In genomic region chr10:43386549-43386948, GRCh38 we compare ENCODE assay signal across 2 cellular contexts.
TF ChIP-seq lines count a peak whose summit lies in the region.

No MANE protein-coding gene starts in this region.

TF ChIP-seq in WTC11, 78 proteins besides CTCF, POLR2A, EP300 and RAD21:
- TF ChIP-seq, protein P1, sequence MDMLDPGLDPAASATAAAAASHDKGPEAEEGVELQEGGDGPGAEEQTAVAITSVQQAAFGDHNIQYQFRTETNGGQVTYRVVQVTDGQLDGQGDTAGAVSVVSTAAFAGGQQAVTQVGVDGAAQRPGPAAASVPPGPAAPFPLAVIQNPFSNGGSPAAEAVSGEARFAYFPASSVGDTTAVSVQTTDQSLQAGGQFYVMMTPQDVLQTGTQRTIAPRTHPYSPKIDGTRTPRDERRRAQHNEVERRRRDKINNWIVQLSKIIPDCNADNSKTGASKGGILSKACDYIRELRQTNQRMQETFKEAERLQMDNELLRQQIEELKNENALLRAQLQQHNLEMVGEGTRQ (CRISPR knock-in tag; IDR thresholded peaks at IDR 0.05) = no peak
- no peak for TF ChIP-seq MYBL2 (CRISPR knock-in tag; IDR thresholded peaks at IDR 0.05)
- TF ChIP-seq SMAD4 (CRISPR knock-in tag; IDR thresholded peaks at IDR 0.05) = no peak
- no peak for TF ChIP-seq SP1 (CRISPR knock-in tag; conservative IDR thresholded peaks at IDR 0.05)
- no peak for TF ChIP-seq CREB1 (CRISPR knock-in tag; IDR thresholded peaks at IDR 0.05)
- no peak for TF ChIP-seq ZNF396 (CRISPR knock-in tag; IDR thresholded peaks at IDR 0.05; ENCODE audit: borderline replicate concordance)
- TF ChIP-seq, protein P2, sequence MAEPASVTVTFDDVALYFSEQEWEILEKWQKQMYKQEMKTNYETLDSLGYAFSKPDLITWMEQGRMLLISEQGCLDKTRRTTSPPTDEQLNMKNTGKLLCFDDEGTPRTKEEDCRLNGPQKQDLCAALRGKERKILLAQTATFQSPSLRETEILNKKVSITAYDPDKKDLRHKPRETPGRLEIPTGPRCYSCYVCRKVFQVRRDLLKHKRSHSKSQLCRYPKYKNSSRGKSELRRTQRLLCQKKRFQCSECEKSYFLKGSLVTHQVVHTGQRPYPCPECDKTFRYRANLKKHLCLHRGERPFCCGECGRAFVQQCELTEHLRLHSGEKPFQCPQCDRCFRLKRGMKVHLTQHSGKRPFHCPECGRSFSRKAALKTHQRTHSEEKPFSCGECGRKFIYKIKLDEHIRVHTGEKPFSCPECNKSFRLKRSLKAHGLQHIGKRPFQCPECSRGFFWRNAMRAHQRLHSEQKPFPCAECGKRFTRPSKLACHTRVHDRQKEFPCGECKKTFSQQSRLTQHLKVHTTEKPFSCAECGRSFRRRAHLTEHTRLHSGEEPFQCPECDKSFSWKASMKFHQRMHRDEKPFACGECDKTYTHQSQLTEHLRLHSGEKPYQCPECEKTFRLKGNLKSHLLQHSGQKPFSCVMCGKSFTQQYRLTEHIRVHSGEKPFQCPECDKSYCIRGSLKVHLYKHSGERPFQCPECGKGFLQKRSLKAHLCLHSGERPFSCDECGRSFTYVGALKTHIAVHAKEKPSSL (CRISPR knock-in tag; conservative IDR thresholded peaks at IDR 0.05) = no peak
- TF ChIP-seq, protein P3, sequence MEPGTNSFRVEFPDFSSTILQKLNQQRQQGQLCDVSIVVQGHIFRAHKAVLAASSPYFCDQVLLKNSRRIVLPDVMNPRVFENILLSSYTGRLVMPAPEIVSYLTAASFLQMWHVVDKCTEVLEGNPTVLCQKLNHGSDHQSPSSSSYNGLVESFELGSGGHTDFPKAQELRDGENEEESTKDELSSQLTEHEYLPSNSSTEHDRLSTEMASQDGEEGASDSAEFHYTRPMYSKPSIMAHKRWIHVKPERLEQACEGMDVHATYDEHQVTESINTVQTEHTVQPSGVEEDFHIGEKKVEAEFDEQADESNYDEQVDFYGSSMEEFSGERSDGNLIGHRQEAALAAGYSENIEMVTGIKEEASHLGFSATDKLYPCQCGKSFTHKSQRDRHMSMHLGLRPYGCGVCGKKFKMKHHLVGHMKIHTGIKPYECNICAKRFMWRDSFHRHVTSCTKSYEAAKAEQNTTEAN (CRISPR knock-in tag; IDR thresholded peaks at IDR 0.05) = no peak
- no peak for TF ChIP-seq NR3C1 (CRISPR knock-in tag; conservative IDR thresholded peaks at IDR 0.05; ENCODE audit: low read depth)
- TF ChIP-seq, protein P4, sequence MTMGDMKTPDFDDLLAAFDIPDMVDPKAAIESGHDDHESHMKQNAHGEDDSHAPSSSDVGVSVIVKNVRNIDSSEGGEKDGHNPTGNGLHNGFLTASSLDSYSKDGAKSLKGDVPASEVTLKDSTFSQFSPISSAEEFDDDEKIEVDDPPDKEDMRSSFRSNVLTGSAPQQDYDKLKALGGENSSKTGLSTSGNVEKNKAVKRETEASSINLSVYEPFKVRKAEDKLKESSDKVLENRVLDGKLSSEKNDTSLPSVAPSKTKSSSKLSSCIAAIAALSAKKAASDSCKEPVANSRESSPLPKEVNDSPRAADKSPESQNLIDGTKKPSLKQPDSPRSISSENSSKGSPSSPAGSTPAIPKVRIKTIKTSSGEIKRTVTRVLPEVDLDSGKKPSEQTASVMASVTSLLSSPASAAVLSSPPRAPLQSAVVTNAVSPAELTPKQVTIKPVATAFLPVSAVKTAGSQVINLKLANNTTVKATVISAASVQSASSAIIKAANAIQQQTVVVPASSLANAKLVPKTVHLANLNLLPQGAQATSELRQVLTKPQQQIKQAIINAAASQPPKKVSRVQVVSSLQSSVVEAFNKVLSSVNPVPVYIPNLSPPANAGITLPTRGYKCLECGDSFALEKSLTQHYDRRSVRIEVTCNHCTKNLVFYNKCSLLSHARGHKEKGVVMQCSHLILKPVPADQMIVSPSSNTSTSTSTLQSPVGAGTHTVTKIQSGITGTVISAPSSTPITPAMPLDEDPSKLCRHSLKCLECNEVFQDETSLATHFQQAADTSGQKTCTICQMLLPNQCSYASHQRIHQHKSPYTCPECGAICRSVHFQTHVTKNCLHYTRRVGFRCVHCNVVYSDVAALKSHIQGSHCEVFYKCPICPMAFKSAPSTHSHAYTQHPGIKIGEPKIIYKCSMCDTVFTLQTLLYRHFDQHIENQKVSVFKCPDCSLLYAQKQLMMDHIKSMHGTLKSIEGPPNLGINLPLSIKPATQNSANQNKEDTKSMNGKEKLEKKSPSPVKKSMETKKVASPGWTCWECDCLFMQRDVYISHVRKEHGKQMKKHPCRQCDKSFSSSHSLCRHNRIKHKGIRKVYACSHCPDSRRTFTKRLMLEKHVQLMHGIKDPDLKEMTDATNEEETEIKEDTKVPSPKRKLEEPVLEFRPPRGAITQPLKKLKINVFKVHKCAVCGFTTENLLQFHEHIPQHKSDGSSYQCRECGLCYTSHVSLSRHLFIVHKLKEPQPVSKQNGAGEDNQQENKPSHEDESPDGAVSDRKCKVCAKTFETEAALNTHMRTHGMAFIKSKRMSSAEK (CRISPR knock-in tag; IDR thresholded peaks at IDR 0.05; ENCODE audit: borderline replicate concordance) = no peak
- TF ChIP-seq TP53 (CRISPR knock-in tag; IDR thresholded peaks at IDR 0.05) = no peak
- no peak for TF ChIP-seq ESRRA (CRISPR knock-in tag; IDR thresholded peaks at IDR 0.05; ENCODE audit: borderline replicate concordance)
- no peak for TF ChIP-seq ZNF263 (CRISPR knock-in tag; IDR thresholded peaks at IDR 0.05; ENCODE audit: low read depth)
- TF ChIP-seq MAX (CRISPR knock-in tag; IDR thresholded peaks at IDR 0.05) = no peak
- no peak for TF ChIP-seq ZNF423 (CRISPR knock-in tag; IDR thresholded peaks at IDR 0.05)
- no peak for TF ChIP-seq GABPB1 (CRISPR knock-in tag; IDR thresholded peaks at IDR 0.05)
- no peak for TF ChIP-seq JAZF1 (CRISPR knock-in tag; IDR thresholded peaks at IDR 0.05)
- TF ChIP-seq ELF4 (CRISPR knock-in tag; IDR thresholded peaks at IDR 0.05; ENCODE audit: low read depth) = no peak
- TF ChIP-seq SMAD3 (CRISPR knock-in tag; IDR thresholded peaks at IDR 0.05; ENCODE audit: borderline replicate concordance) = no peak
TF ChIP-seq in WTC11: peak in this region for 0.

TF ChIP-seq in HepG2, 621 proteins besides CTCF, POLR2A, EP300 and RAD21:
- no peak for TF ChIP-seq ZNF543 (CRISPR knock-in tag; IDR thresholded peaks at IDR 0.05)
- no peak for TF ChIP-seq DMAP1 (CRISPR knock-in tag; IDR thresholded peaks at IDR 0.05)
- TF ChIP-seq CBX5 (CRISPR knock-in tag; IDR thresholded peaks at IDR 0.05; ENCODE audit: borderline replicate concordance) = no peak
- no peak for TF ChIP-seq XBP1 (CRISPR knock-in tag; IDR thresholded peaks at IDR 0.05)
- peak; percentile 32 for TF ChIP-seq RBM22 (optimal IDR thresholded peaks at IDR 0.05; ENCODE audit: low read length)
- TF ChIP-seq ZNF768 (CRISPR knock-in tag; IDR thresholded peaks at IDR 0.05) = no peak
- TF ChIP-seq POLR2G (IDR thresholded peaks at IDR 0.05; ENCODE audit: low read depth, low read length) = peak; percentile 35; the same call in 1 of the 2 replicates
